Comparison of ENCODE assay signal across 9 cellular contexts in the genomic region with DNA sequence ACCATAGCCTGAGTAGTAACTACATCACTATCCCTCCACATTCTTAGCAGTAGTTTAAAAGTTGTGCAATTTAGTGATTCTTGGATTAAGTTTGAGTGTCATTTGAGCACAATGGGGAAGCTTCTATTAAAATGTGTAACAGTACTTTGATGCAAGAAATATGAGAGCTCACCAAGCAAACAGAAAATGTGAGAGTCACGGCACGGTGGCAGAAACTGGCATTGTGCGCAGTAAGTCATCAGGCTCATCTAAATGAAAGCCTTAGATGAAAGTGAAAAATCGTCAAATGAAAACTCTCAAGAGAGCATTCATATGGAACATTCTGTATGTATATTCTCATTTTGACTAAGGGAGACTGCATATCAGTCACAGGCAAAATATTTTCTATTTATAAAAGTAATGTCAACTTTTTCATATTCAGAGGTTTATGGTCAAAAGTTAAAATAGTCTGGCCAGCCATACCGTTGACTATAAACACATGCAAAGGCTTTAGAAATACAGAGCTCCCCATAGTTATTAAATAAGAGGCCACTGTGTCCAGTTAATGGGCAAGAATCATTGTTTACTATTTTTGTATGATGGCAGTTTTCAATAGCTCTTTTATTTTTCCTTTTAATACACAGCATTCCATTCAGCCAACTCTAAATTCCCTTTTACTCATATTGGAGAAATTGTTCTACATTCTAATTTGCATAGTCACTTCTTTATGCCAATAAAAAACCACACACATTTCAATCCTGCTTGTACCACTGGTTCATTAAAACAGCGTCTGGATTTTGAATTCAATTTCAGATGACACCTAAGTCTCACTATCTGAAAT.
DNase-seq lines count a peak whose midpoint lies in the region; ATAC-seq lines count a peak whose summit lies in the region.
"Had no signal": no experiment of that assay in that cellular context is flagged by ENCODE, and none has a peak within 500 bp of the region (broad histone marks: within the 10 kb centered on the region; RNA-seq: fewer than 3 reads in every experiment).

No MANE protein-coding gene starts in this region.

- no peak overlapping the region for H3K4me3 Mint-ChIP-seq in activated CD4-positive, alpha-beta T cell treated with anti-CD3 and anti-CD28 coated beads, Interleukin-2, amount 10 ng/mL, durations not matched to agents 24 days and 14 days

- no peaks in the 10 kb centered on the region for H3K27me3 Mint-ChIP-seq in activated CD4-positive, alpha-beta T cell treated with anti-CD3 and anti-CD28 coated beads, Interleukin-2, amount 10 ng/mL, durations not matched to agents 24 days and 14 days

- H3K9me3 Mint-ChIP-seq in activated CD4-positive, alpha-beta T cell treated with anti-CD3 and anti-CD28 coated beads, Interleukin-2, amount 10 ng/mL, durations not matched to agents 24 days and 14 days = peaks cover 4% of the 10 kb centered on the region

- intact Hi-C loops in activated CD4-positive, alpha-beta T cell treated with anti-CD3 and anti-CD28 coated beads, Interleukin-2, amount 10 ng/mL, durations not matched to agents 24 days and 14 days (cut with micrococcal nuclease) = no loop called here

- DNase-seq in NCI-H510A (lab: John Stamatoyannopoulos, UW) = no peak
- DNase-seq in COLO829 (ENCODE audit: low spot score) = no peak
- no peak for DNase-seq in kidney tubule cell (ENCODE audit: low spot score)
- no peak for DNase-seq in activated CD4-positive, alpha-beta T cell treated with anti-CD3 and anti-CD28 coated beads, Interleukin-2, amount 10 ng/mL, durations not matched to agents 24 days and 14 days

- H3K4me1 Mint-ChIP-seq in activated CD4-positive, alpha-beta T cell treated with anti-CD3 and anti-CD28 coated beads, Interleukin-2, amount 10 ng/mL, durations not matched to agents 24 days and 14 days = no peaks in the 10 kb centered on the region

- peak; percentile 95 for ATAC-seq in GM18870 (IDR thresholded peaks at IDR 0.05; ENCODE audit: unreplicated experiment)
- peak; percentile 69 for ATAC-seq in HG02623 (IDR thresholded peaks at IDR 0.05; ENCODE audit: unreplicated experiment)
- ATAC-seq in HG03469 (IDR thresholded peaks at IDR 0.05; ENCODE audit: unreplicated experiment) = peak; percentile 91

- H3K27me3 ChIP-seq in layer of hippocampus (ENCODE audit: control insufficient read depth, insufficient read depth, low read length) = no peaks in the 10 kb centered on the region

- H3K36me3 Mint-ChIP-seq in activated CD4-positive, alpha-beta T cell treated with anti-CD3 and anti-CD28 coated beads, Interleukin-2, amount 10 ng/mL, durations not matched to agents 24 days and 14 days (ENCODE audit: low read depth) = no peaks in the 10 kb centered on the region

- H3K27ac ChIP-seq in layer of hippocampus (ENCODE audit: low read depth, low read length) = peak overlapping the region; percentile 77
- H3K27ac ChIP-seq: epithelial cell of prostate had no signal

- no peak overlapping the region for H3K27ac Mint-ChIP-seq in activated CD4-positive, alpha-beta T cell treated with anti-CD3 and anti-CD28 coated beads, Interleukin-2, amount 10 ng/mL, durations not matched to agents 24 days and 14 days
